ENCODE assay signal across 12 cellular contexts in genomic region chr10:97490592-97490991, GRCh38. TPM values are rescaled to one million over a fixed set of nuclear protein-coding genes. Genes with fewer than 3 reads are reported as not detected.
DNase-seq lines count a peak whose midpoint lies in the region; ATAC-seq, FAIRE-seq and TF ChIP-seq lines count a peak whose summit lies in the region.
"Had no signal": no experiment of that assay in that cellular context is flagged by ENCODE, and none has a peak within 500 bp of the region (broad histone marks: within the 10 kb centered on the region; RNA-seq: fewer than 3 reads in every experiment).

No MANE protein-coding gene starts in this region.

- H3K9me3 ChIP-seq in SK-N-SH (no peaks in the 10 kb centered on the region), psoas muscle (no peaks in the 10 kb centered on the region)

- H3K27ac ChIP-seq in SK-N-SH (ENCODE audit: low read depth in 2 of 2, low read length in 1 of 2), result no peak overlapping the region
- peak overlapping the region; percentile 84 for H3K27ac ChIP-seq in psoas muscle
- H3K27ac ChIP-seq: KMS-11, VCaP had no signal

- no peak for TF ChIP-seq EP300 in SK-N-SH (IDR thresholded peaks at IDR 0.05; ENCODE audit: borderline replicate concordance in 1 of 2, low read depth in 1 of 2, low read length in 1 of 2)

- intact Hi-C loops in Right ventricle myocardium superior (cut with DNase I) (no loop called here), psoas muscle (cut with DNase I) (no loop called here)

- H3K4me3 Mint-ChIP-seq in type B pancreatic cell, result no peak overlapping the region

- no peak for DNase-seq in GM12892 (ENCODE audit: insufficient read length)
- no peak for DNase-seq in SK-N-SH
- no peak for DNase-seq in Right ventricle myocardium superior
- peak in 1 of 2 donors; percentile 65 for DNase-seq in psoas muscle
- DNase-seq in COLO668 (lab: John Stamatoyannopoulos, UW; ENCODE audit: unreplicated experiment), result no peak
- DNase-seq in type B pancreatic cell (ENCODE audit: extremely low spot score, unreplicated experiment), result no peak
- no peak for DNase-seq in cerebellar nuclear complex (lab: John Stamatoyannopoulos, UW)
- DNase-seq: activated naive CD4-positive, alpha-beta T cell had no signal

- H3K79me2 ChIP-seq in SK-N-SH (ENCODE audit: insufficient read depth), result peaks cover 99% of the 10 kb centered on the region

- no peaks in the 10 kb centered on the region for H3K27me3 ChIP-seq in SK-N-SH (ENCODE audit: insufficient read depth)
- no peaks in the 10 kb centered on the region for H3K27me3 ChIP-seq in psoas muscle (ENCODE audit: insufficient read depth in 3 of 3, low read length in 2 of 3)

- TF ChIP-seq POLR2A in GM12892 (IDR thresholded peaks at IDR 0.05; ENCODE audit: low read depth, low read length), result no peak

- H3K4me2 ChIP-seq in SK-N-SH, result peak overlapping the region; percentile 33; the same call in 1 of the 2 replicates
- H3K4me2 ChIP-seq: KMS-11 had no signal

- H3K4me3 ChIP-seq in SK-N-SH (ENCODE audit: low read depth in 2 of 2, low read length in 1 of 2) (no peak overlapping the region), psoas muscle (peak overlapping the region; percentile 33)

- H3K36me3 ChIP-seq in SK-N-SH (replicated peaks in 1 of 2; ENCODE audit: control insufficient read depth in 1 of 2, insufficient read depth in 2 of 2, low read length in 1 of 2) (peaks cover 0 to 14% of the 10 kb centered on the region in 2 experiments), psoas muscle (ENCODE audit: insufficient read depth in 1 of 2, low read depth in 1 of 2) (peaks cover 0 to 3% of the 10 kb centered on the region in 2 donors)

- POLR2A ChIA-PET in SK-N-SH (lab: Yijun Ruan, JAX), result no interaction called here

- no peaks in the 10 kb centered on the region for H3K9me3 Mint-ChIP-seq in type B pancreatic cell

- TF ChIP-seq CTCF in SK-N-SH (IDR thresholded peaks at IDR 0.05), result no peak
- TF ChIP-seq CTCF in psoas muscle (IDR thresholded peaks at IDR 0.05), result no peak
- no peak for TF ChIP-seq CTCF in type B pancreatic cell (conservative IDR thresholded peaks at IDR 0.05)

- no peak overlapping the region for H2AFZ ChIP-seq in SK-N-SH (ENCODE audit: low read depth)

- no peak overlapping the region for H3K9ac ChIP-seq in SK-N-SH
- H3K9ac ChIP-seq: KMS-11 had no signal

- H3K27me3 Mint-ChIP-seq in type B pancreatic cell, result no peaks in the 10 kb centered on the region

- ATAC-seq in Right ventricle myocardium superior (ENCODE audit: poor library complexity), result peak; percentile 86
- ATAC-seq in psoas muscle, result peak; percentile 88 to 95 (median 92)
- ATAC-seq in HG03108 (IDR thresholded peaks at IDR 0.05; ENCODE audit: unreplicated experiment), result no peak
- ATAC-seq: esophagus mucosa had no signal

- CTCF ChIA-PET in SK-N-SH (lab: Yijun Ruan, JAX), result interaction anchor here (0.7 to 1.3 kb wide), 2 partner anchors 31 to 111 kb away, joined by 3 read pairs; no protein-coding TSS in a partner anchor

- peaks cover 7% of the 10 kb centered on the region for H3K36me3 Mint-ChIP-seq in type B pancreatic cell

- H3K4me1 ChIP-seq in SK-N-SH (ENCODE audit: control insufficient read depth in 1 of 2, insufficient read depth in 2 of 2, low read depth in 1 of 2, low read length in 1 of 2), result peaks cover 4 to 12% of the 10 kb centered on the region in 2 experiments; a peak in 2 of 4 replicates
- peaks cover 59% of the 10 kb centered on the region for H3K4me1 ChIP-seq in psoas muscle

- H3K9me2 ChIP-seq in SK-N-SH, result no peaks in the 10 kb centered on the region

- H3K4me1 Mint-ChIP-seq in type B pancreatic cell (ENCODE audit: unreplicated experiment), result peaks cover 20% of the 10 kb centered on the region

- peaks cover 9% of the 10 kb centered on the region for H3F3A ChIP-seq in SK-N-SH (replicated peaks; ENCODE audit: insufficient read depth)

- WGBS in SK-N-SH (ENCODE audit: low lambda C conversion rate), result no CpG with 5 or more reads among the region's 2 CpGs
- WGBS in psoas muscle, 3 donors, result 22 to 40% (median 23%) methylated on average over 2 of the region's 2 CpGs

- H4K20me1 ChIP-seq in SK-N-SH (ENCODE audit: insufficient read depth), result peaks cover 78% of the 10 kb centered on the region

- FAIRE-seq in GM12892 (lab: Jason Lieb, UNC), result peak; percentile 36

- no peak for TF ChIP-seq RAD21 in SK-N-SH (IDR thresholded peaks at IDR 0.05; ENCODE audit: low read length)

- no peak overlapping the region for H3K27ac Mint-ChIP-seq in type B pancreatic cell

TF ChIP-seq in SK-N-SH, 30 proteins besides CTCF, POLR2A, EP300 and RAD21:
- TF ChIP-seq USF1 (IDR thresholded peaks at IDR 0.05; ENCODE audit: borderline replicate concordance, low read depth) (no peak), NRF1 (IDR thresholded peaks at IDR 0.05; ENCODE audit: low read depth, low read length) (no peak), SIN3A (IDR thresholded peaks at IDR 0.05; ENCODE audit: borderline replicate concordance, low read depth, low read length) (no peak)

RNA-seq across cellular contexts. Expression of gene MMS19, which starts 7.6 kb away (rescaled TPM):
- 53.0 TPM for polyA plus RNA-seq in GM12892 (2012; ENCODE audit: missing spikeins)
- polyA plus RNA-seq in SK-N-SH (2012; rRNA removed) (56.9 and 83.9 TPM in 2 replicates), psoas muscle (10 to 100 TPM; 29.8 to 47.6 (median 43.1) TPM)
- 29.5 and 42.8 TPM in 2 replicates for polyA plus RNA-seq in SK-N-SH (2012; cell fraction: cytosol; rRNA removed)
- polyA plus RNA-seq in SK-N-SH (2012; cell fraction: nucleus; rRNA removed), result 176 and 209 TPM in 2 replicates
- total RNA-seq in Right ventricle myocardium superior (34.0 TPM), psoas muscle (10 to 100 TPM; 33.2 to 39.6 (median 34.4) TPM), type B pancreatic cell (ENCODE audit: low replicate concordance) (85.9 and 94.8 TPM in 2 replicates)

RNA-seq across cellular contexts. Expression of gene UBTD1, which starts 8.1 kb away (rescaled TPM):
- polyA plus RNA-seq in GM12892 (2012; ENCODE audit: missing spikeins), result 0.55 TPM
- polyA plus RNA-seq in SK-N-SH (2012; rRNA removed) (37.9 and 38.8 TPM in 2 replicates), psoas muscle (10 to 100 TPM; 43.6 to 59.2 (median 56.7) TPM)
- polyA plus RNA-seq in SK-N-SH (2012; cell fraction: cytosol; rRNA removed), result 18.2 and 31.1 TPM in 2 replicates
- 22.1 and 34.2 TPM in 2 replicates for polyA plus RNA-seq in SK-N-SH (2012; cell fraction: nucleus; rRNA removed)
- total RNA-seq in Right ventricle myocardium superior (26.7 TPM), psoas muscle (10 to 100 TPM; 16.0 to 39.2 (median 22.2) TPM), type B pancreatic cell (ENCODE audit: low replicate concordance) (11.6 and 16.1 TPM in 2 replicates)

RNA-seq across cellular contexts. Expression of gene ZDHHC16, which starts 44.6 kb away (rescaled TPM):
- polyA plus RNA-seq in GM12892 (2012; ENCODE audit: missing spikeins), result 21.8 TPM
- 71.5 and 84.2 TPM in 2 replicates for polyA plus RNA-seq in SK-N-SH (2012; rRNA removed)
- polyA plus RNA-seq in SK-N-SH (2012; cell fraction: cytosol; rRNA removed), result 48.0 and 62.5 TPM in 2 replicates
- 76.4 and 107 TPM in 2 replicates for polyA plus RNA-seq in SK-N-SH (2012; cell fraction: nucleus; rRNA removed)
- total RNA-seq in Right ventricle myocardium superior, result 18.5 TPM
- total RNA-seq in psoas muscle, result 10 to 100 TPM; 19.7 to 24.5 (median 22.7) TPM
- 10 to 100 TPM; 23.2 to 44.9 (median 24.6) TPM for polyA plus RNA-seq in psoas muscle
- total RNA-seq in type B pancreatic cell (ENCODE audit: low replicate concordance), result 50.7 and 53.7 TPM in 2 replicates

RNA-seq across cellular contexts. Expression of gene EXOSC1, which starts 44.8 kb away (rescaled TPM):
- polyA plus RNA-seq in GM12892 (2012; ENCODE audit: missing spikeins), result 63.1 TPM
- polyA plus RNA-seq in SK-N-SH (2012; rRNA removed), result 49.0 and 50.0 TPM in 2 replicates
- 46.6 and 47.9 TPM in 2 replicates for polyA plus RNA-seq in SK-N-SH (2012; cell fraction: cytosol; rRNA removed)
- 25.6 and 31.3 TPM in 2 replicates for polyA plus RNA-seq in SK-N-SH (2012; cell fraction: nucleus; rRNA removed)
- total RNA-seq in Right ventricle myocardium superior, result 14.5 TPM
- 10 to 100 TPM; 14.0 to 20.4 (median 19.8) TPM for total RNA-seq in psoas muscle
- polyA plus RNA-seq in psoas muscle, result 10 to 100 TPM; 26.4 to 36.5 (median 29.4) TPM
- total RNA-seq in type B pancreatic cell (ENCODE audit: low replicate concordance), result 34.8 and 36.1 TPM in 2 replicates
